ENCODE assay signal across 28 cellular contexts in genomic region chr2:117514391-117514790, GRCh38.
"Had no signal": no experiment of that assay in that cellular context is flagged by ENCODE, and none has a peak within 500 bp of the region (broad histone marks: within the 10 kb centered on the region; RNA-seq: fewer than 3 reads in every experiment).

No MANE protein-coding gene starts in this region.

- H3K27ac Mint-ChIP-seq: immature natural killer cell; mesothelial cell of epicardium; naive B cell; natural killer cell; stimulated activated memory B cell treated with anti-CD40 and anti-IgM and Interleukin-4, amounts not matched to agents 10 μg/mL and 1 μg/mL and 100 μg/mL, for 72 hours; stimulated activated naive CD8-positive, alpha-beta T cell treated with anti-CD3 and anti-CD28 coated beads, Interleukin-15, amount 100 ng/mL, for 72 hours; type B pancreatic cell had no signal

- H3K9me3 Mint-ChIP-seq: type B pancreatic cell had no signal

- H3K9ac ChIP-seq: parathyroid adenoma had no signal

- H3K4me3 ChIP-seq: left lung, lower lobe of right lung, right atrium auricular region, right lobe of liver, smooth muscle cell, tibial nerve, uterus had no signal

- H3K4me1 Mint-ChIP-seq: immature natural killer cell; naive B cell; natural killer cell; stimulated activated memory B cell treated with anti-CD40 and anti-IgM and Interleukin-4, amounts not matched to agents 10 μg/mL and 1 μg/mL and 100 μg/mL, for 72 hours; stimulated activated naive CD8-positive, alpha-beta T cell treated with anti-CD3 and anti-CD28 coated beads, Interleukin-15, amount 100 ng/mL, for 72 hours had no signal

- H3K36me3 ChIP-seq: left lung, lower lobe of right lung, right atrium auricular region, right lobe of liver, tibial nerve, uterus had no signal

- H3K9me3 ChIP-seq: left lung, lower lobe of right lung, right atrium auricular region, right lobe of liver, tibial nerve, uterus had no signal

- H3K4me3 Mint-ChIP-seq: immature natural killer cell; mesothelial cell of epicardium; naive B cell; natural killer cell; neural crest cell; stimulated activated memory B cell treated with anti-CD40 and anti-IgM and Interleukin-4, amounts not matched to agents 10 μg/mL and 1 μg/mL and 100 μg/mL, for 72 hours; stimulated activated naive CD8-positive, alpha-beta T cell treated with anti-CD3 and anti-CD28 coated beads, Interleukin-15, amount 100 ng/mL, for 72 hours; type B pancreatic cell had no signal

- H3K27ac ChIP-seq: left lung, lower lobe of right lung, parathyroid adenoma, right atrium auricular region, right lobe of liver, tibial nerve, uterus had no signal

- H3K36me3 Mint-ChIP-seq: immature natural killer cell; mesothelial cell of epicardium; naive B cell; natural killer cell; stimulated activated memory B cell treated with anti-CD40 and anti-IgM and Interleukin-4, amounts not matched to agents 10 μg/mL and 1 μg/mL and 100 μg/mL, for 72 hours; type B pancreatic cell had no signal

- H3K4me1 ChIP-seq: left lung, lower lobe of right lung, parathyroid adenoma, right atrium auricular region, right lobe of liver, tibial nerve, uterus had no signal

- H3K27me3 ChIP-seq: left lung, right atrium auricular region, right lobe of liver, tibial nerve, uterus had no signal

- DNase-seq: hypothalamus; immature natural killer cell; kidney; left colon; left lung; lower lobe of right lung; mammary epithelial cell; mesenchymal stem cell; naive B cell; natural killer cell; nucleus accumbens; right lobe of liver; stimulated activated CD4-positive, alpha-beta T cell treated with anti-CD3 and anti-CD28 coated beads, Interleukin-1b, Interleukin-23, amount 100 ng/mL, for 48 hours; stimulated activated CD4-positive, alpha-beta T cell treated with anti-CD3 and anti-CD28 coated beads, Interleukin-2, amount 100 ng/mL, for 48 hours; stimulated activated CD4-positive, alpha-beta T cell treated with anti-CD3 and anti-CD28 coated beads, Interleukin-4, amount 100 ng/mL, for 4 hours; stimulated activated CD8-positive, alpha-beta memory T cell treated with anti-CD3 and anti-CD28 coated beads, Interleukin-4, amount 100 ng/mL, for 48 hours; stimulated activated naive CD4-positive, alpha-beta T cell treated with Interleukin-2 at 50 U/mL for 16 hours; stimulated activated naive CD8-positive, alpha-beta T cell treated with anti-CD3 and anti-CD28 coated beads, Interleukin-15, amount 100 ng/mL, for 72 hours; substantia nigra; uterus had no signal

- H3K27me3 Mint-ChIP-seq: naive B cell; stimulated activated memory B cell treated with anti-CD40 and anti-IgM and Interleukin-4, amounts not matched to agents 10 μg/mL and 1 μg/mL and 100 μg/mL, for 72 hours; stimulated activated naive CD8-positive, alpha-beta T cell treated with anti-CD3 and anti-CD28 coated beads, Interleukin-15, amount 100 ng/mL, for 72 hours; type B pancreatic cell had no signal

- ATAC-seq: left colon; left lung; lower lobe of right lung; natural killer cell; right lobe of liver; stimulated activated memory B cell treated with anti-CD40 and anti-IgM and Interleukin-4, amounts not matched to agents 10 μg/mL and 1 μg/mL and 100 μg/mL, for 72 hours; stimulated activated naive CD8-positive, alpha-beta T cell treated with anti-CD3 and anti-CD28 coated beads, Interleukin-15, amount 100 ng/mL, for 72 hours had no signal
